In the genomic region with DNA sequence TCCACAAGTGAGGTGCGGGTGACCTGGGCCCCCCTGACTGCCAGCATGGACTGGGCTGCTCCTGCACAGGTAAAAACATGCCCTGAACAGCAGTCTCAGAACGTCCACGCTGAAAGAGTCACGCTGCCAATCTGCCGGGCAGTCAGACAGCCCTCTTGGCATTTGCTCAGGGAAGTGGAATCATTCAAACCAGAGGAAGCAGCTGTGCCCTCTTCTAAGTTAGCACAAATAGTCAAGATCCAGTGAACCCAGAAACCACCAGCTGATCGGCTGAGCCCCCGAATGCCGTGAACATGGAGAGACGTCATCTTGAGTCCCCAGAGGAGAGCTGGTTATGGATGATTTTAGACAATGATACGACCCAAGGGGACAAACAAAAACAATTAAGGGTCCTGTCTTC, we compare ENCODE assay signal across 1 cellular context.
TF ChIP-seq lines count a peak whose summit lies in the region.

No MANE protein-coding gene starts in this region.

TF ChIP-seq in HepG2, 621 proteins besides CTCF, POLR2A, EP300 and RAD21 (continued from another document):
- TF ChIP-seq JARID2 (CRISPR knock-in tag; IDR thresholded peaks at IDR 0.05; ENCODE audit: insufficient replicate concordance) = no peak
- TF ChIP-seq PHB2 (IDR thresholded peaks at IDR 0.05; ENCODE audit: partially characterized antibody) = no peak
- TF ChIP-seq ZNF737 (CRISPR knock-in tag; IDR thresholded peaks at IDR 0.05; ENCODE audit: borderline replicate concordance) = no peak
- no peak for TF ChIP-seq ZNF572 (CRISPR knock-in tag; IDR thresholded peaks at IDR 0.05)
- TF ChIP-seq NONO (IDR thresholded peaks at IDR 0.05) = no peak
- TF ChIP-seq NONO (CRISPR knock-in tag; conservative IDR thresholded peaks at IDR 0.05) = no peak
- TF ChIP-seq CEBPZ (IDR thresholded peaks at IDR 0.05; ENCODE audit: low read length) = no peak
- TF ChIP-seq STAT6 (CRISPR knock-in tag; IDR thresholded peaks at IDR 0.05; ENCODE audit: borderline replicate concordance) = no peak
- TF ChIP-seq STAT5B (CRISPR knock-in tag; IDR thresholded peaks at IDR 0.05) = no peak
- no peak for TF ChIP-seq ESRRA (CRISPR knock-in tag; IDR thresholded peaks at IDR 0.05; ENCODE audit: low read depth)
- TF ChIP-seq, protein P1, sequence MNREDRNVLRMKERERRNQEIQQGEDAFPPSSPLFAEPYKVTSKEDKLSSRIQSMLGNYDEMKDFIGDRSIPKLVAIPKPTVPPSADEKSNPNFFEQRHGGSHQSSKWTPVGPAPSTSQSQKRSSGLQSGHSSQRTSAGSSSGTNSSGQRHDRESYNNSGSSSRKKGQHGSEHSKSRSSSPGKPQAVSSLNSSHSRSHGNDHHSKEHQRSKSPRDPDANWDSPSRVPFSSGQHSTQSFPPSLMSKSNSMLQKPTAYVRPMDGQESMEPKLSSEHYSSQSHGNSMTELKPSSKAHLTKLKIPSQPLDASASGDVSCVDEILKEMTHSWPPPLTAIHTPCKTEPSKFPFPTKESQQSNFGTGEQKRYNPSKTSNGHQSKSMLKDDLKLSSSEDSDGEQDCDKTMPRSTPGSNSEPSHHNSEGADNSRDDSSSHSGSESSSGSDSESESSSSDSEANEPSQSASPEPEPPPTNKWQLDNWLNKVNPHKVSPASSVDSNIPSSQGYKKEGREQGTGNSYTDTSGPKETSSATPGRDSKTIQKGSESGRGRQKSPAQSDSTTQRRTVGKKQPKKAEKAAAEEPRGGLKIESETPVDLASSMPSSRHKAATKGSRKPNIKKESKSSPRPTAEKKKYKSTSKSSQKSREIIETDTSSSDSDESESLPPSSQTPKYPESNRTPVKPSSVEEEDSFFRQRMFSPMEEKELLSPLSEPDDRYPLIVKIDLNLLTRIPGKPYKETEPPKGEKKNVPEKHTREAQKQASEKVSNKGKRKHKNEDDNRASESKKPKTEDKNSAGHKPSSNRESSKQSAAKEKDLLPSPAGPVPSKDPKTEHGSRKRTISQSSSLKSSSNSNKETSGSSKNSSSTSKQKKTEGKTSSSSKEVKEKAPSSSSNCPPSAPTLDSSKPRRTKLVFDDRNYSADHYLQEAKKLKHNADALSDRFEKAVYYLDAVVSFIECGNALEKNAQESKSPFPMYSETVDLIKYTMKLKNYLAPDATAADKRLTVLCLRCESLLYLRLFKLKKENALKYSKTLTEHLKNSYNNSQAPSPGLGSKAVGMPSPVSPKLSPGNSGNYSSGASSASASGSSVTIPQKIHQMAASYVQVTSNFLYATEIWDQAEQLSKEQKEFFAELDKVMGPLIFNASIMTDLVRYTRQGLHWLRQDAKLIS (CRISPR knock-in tag; IDR thresholded peaks at IDR 0.05) = no peak
